1 cellular context compared by ENCODE assay signal in the genomic region with DNA sequence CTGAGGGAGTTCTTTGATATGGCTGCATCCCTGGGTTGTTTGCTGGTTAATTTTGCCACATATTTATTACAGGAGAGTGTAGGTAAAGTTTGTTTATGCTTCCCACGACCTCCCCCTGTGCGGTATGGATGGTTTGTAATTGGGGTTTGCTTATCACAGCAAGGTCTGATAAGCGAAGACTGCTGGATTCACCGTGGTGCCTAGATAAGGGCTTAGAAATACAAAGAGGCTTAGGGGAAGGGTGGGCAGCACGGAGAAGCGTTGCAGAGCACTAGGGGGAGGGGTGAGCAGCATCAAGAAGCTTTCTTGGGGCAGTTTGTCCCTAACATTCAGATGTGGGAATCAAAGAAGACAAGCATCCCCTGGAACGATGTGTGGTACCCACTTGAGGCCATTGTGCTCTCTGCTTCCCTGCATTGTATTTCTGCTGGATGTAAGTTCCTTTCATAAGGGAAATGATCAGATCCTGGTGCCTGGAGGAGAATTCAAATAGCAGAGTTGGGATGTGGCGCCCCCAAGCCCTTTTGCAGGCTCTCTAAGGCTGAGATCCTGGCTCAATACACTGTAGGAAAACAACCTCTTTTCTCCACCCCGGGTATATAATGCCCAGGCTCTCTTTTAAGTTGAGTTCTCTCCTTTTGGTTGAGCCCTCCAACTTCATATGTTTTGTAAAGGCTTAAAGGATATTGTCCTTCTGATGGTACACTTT.
TF ChIP-seq lines count a peak whose summit lies in the region.

No MANE protein-coding gene starts in this region.

TF ChIP-seq in HEK293, 187 proteins besides CTCF, POLR2A, EP300 and RAD21 (continued from another document):
- TF ChIP-seq, protein P1, sequence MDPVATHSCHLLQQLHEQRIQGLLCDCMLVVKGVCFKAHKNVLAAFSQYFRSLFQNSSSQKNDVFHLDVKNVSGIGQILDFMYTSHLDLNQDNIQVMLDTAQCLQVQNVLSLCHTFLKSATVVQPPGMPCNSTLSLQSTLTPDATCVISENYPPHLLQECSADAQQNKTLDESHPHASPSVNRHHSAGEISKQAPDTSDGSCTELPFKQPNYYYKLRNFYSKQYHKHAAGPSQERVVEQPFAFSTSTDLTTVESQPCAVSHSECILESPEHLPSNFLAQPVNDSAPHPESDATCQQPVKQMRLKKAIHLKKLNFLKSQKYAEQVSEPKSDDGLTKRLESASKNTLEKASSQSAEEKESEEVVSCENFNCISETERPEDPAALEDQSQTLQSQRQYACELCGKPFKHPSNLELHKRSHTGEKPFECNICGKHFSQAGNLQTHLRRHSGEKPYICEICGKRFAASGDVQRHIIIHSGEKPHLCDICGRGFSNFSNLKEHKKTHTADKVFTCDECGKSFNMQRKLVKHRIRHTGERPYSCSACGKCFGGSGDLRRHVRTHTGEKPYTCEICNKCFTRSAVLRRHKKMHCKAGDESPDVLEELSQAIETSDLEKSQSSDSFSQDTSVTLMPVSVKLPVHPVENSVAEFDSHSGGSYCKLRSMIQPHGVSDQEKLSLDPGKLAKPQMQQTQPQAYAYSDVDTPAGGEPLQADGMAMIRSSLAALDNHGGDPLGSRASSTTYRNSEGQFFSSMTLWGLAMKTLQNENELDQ (tag by site-specific recombination; IDR thresholded peaks at IDR 0.05; ENCODE audit: low read depth), result no peak
- TF ChIP-seq HOXC10 (CRISPR knock-in tag; IDR thresholded peaks at IDR 0.05) (no peak), ZNF544 (tag by site-specific recombination; IDR thresholded peaks at IDR 0.05) (no peak), ZNF654 (tag by site-specific recombination; IDR thresholded peaks at IDR 0.05; ENCODE audit: low read depth) (no peak), ZBTB8A (tag by site-specific recombination; IDR thresholded peaks at IDR 0.05) (peak; percentile 56; the same call in 1 of the 2 replicates)
